ENCODE assay signal across 19 cellular contexts in genomic region chr14:88195676-88196075, GRCh38.
DNase-seq lines count a peak whose midpoint lies in the region; ATAC-seq, FAIRE-seq and TF ChIP-seq lines count a peak whose summit lies in the region.
"Had no signal": no experiment of that assay in that cellular context is flagged by ENCODE, and none has a peak within 500 bp of the region (broad histone marks: within the 10 kb centered on the region; RNA-seq: fewer than 3 reads in every experiment).

No MANE protein-coding gene starts in this region.

- H2BK5ac ChIP-seq in mesendoderm (ENCODE audit: low read length) = no peak overlapping the region

- H4K5ac ChIP-seq in mesendoderm (ENCODE audit: low read length) = no peak overlapping the region

- H3K56ac ChIP-seq in mesendoderm (ENCODE audit: low read length) = peak overlapping the region; percentile 46

- no peak overlapping the region for H3K18ac ChIP-seq in mesendoderm (ENCODE audit: low read length)

- no peak overlapping the region for H2BK120ac ChIP-seq in mesendoderm (ENCODE audit: low read depth, low read length)

- TF ChIP-seq CTCF in HepG2 (CRISPR knock-in tag; IDR thresholded peaks at IDR 0.05) = no peak
- no peak for TF ChIP-seq CTCF in right lobe of liver (IDR thresholded peaks at IDR 0.05)
- TF ChIP-seq CTCF in breast epithelium (IDR thresholded peaks at IDR 0.05) = no peak

- no peak for TF ChIP-seq RAD21 in HepG2 (CRISPR knock-in tag; IDR thresholded peaks at IDR 0.05)

- no peak overlapping the region for H2AFZ ChIP-seq in HepG2 (ENCODE audit: low read length)

- no peaks in the 10 kb centered on the region for H3K79me2 ChIP-seq in HepG2 (ENCODE audit: insufficient read depth, low read length)
- no peaks in the 10 kb centered on the region for H3K79me2 ChIP-seq in mesendoderm (ENCODE audit: control insufficient read depth, insufficient read depth, low read length)

- H2AK5ac ChIP-seq in mesendoderm (ENCODE audit: low read length) = no peak overlapping the region

- no TSS peak for BruUV-seq in HepG2 (replicated peaks; lab: Mats Ljungman, UMichigan)

- H4K8ac ChIP-seq in mesendoderm (ENCODE audit: low read depth, low read length) = no peak overlapping the region

- CTCF ChIA-PET in HepG2 (lab: Yijun Ruan, JAX; ENCODE audit: low intra/inter-chr PET ratio, low total read pairs) = no interaction called here

- no peaks in the 10 kb centered on the region for H3K4me1 ChIP-seq in HepG2 (ENCODE audit: insufficient read depth, low read length)
- no peaks in the 10 kb centered on the region for H3K4me1 ChIP-seq in right lobe of liver
- peaks cover 2% of the 10 kb centered on the region for H3K4me1 ChIP-seq in mesendoderm (ENCODE audit: control insufficient read depth, low read depth, low read length)
- no peaks in the 10 kb centered on the region for H3K4me1 ChIP-seq in breast epithelium
- H3K4me1 ChIP-seq: heart right ventricle, upper lobe of left lung had no signal

- in situ Hi-C loops in HepG2 (cut with HindIII; ENCODE audit: extremely low pct_ligation_motif_present, low pct_unique_long_range_greater_than_20kb) = no loop called here

- H3K4ac ChIP-seq in mesendoderm (ENCODE audit: low read depth, low read length) = no peak overlapping the region

- H3K27ac ChIP-seq in HepG2 (ENCODE audit: extremely low read length, insufficient read depth, low read length) (no peak overlapping the region), right lobe of liver (no peak overlapping the region), mesendoderm (ENCODE audit: low read depth, low read length) (no peak overlapping the region), breast epithelium (no peak overlapping the region)
- H3K27ac ChIP-seq: heart right ventricle, upper lobe of left lung had no signal

- H4K20me1 ChIP-seq in HepG2 (ENCODE audit: insufficient read depth, low read length) = no peaks in the 10 kb centered on the region

- 8% methylated on average over 6 of the region's 7 CpGs for WGBS in HepG2 (ENCODE audit: low lambda C conversion rate)
- WGBS in right lobe of liver (ENCODE audit: insufficient coverage, low coverage, low lambda C conversion rate, missing lambda C conversion rate) = 24% methylated on average over 6 of the region's 7 CpGs
- no CpG with 5 or more reads among the region's 7 CpGs for WGBS in mesendoderm (ENCODE audit: extremely low coverage, insufficient coverage, low lambda C conversion rate)

- no peak for FAIRE-seq in HepG2 (lab: Jason Lieb, UNC)
- FAIRE-seq: GM18507, keratinocyte had no signal

- H3K79me1 ChIP-seq in mesendoderm (ENCODE audit: low read length) = no peaks in the 10 kb centered on the region

- TF ChIP-seq POLR2A in HepG2 (IDR thresholded peaks at IDR 0.05; ENCODE audit: insufficient read depth in 1 of 2, low read depth in 2 of 2, low read length in 2 of 2) (no peak), right lobe of liver (IDR thresholded peaks at IDR 0.05) (no peak), breast epithelium (IDR thresholded peaks at IDR 0.05) (no peak)

- intact Hi-C loops in HepG2 (cut with micrococcal nuclease; ENCODE audit: unreplicated experiment) = no loop called here
- intact Hi-C loops in right lobe of liver (cut with DNase I) = no loop called here
- intact Hi-C loops in breast epithelium (cut with DNase I; ENCODE audit: low total_unique reads) = no loop called here

- H3K9me3 ChIP-seq in HepG2 (ENCODE audit: low read length) (no peaks in the 10 kb centered on the region), right lobe of liver (no peaks in the 10 kb centered on the region), breast epithelium (no peaks in the 10 kb centered on the region)
- H3K9me3 ChIP-seq: heart right ventricle, upper lobe of left lung had no signal

- no peak overlapping the region for H3K4me3 ChIP-seq in HepG2 (replicated peaks in 1 of 3; ENCODE audit: insufficient read depth in 1 of 3, low read depth in 2 of 3, low read length in 3 of 3)
- no peak overlapping the region for H3K4me3 ChIP-seq in right lobe of liver
- no peak overlapping the region for H3K4me3 ChIP-seq in mesendoderm (ENCODE audit: low read length)
- H3K4me3 ChIP-seq in breast epithelium = no peak overlapping the region
- H3K4me3 ChIP-seq: heart right ventricle, upper lobe of left lung had no signal

- DNase-seq in HepG2 (ENCODE audit: low spot score) (no peak), right lobe of liver (no peak), cerebellar cortex (ENCODE audit: low spot score) (peak; percentile 48), mesendoderm (peak; percentile 80), breast epithelium (ENCODE audit: low spot score in 2 of 2) (no peak), HUDEP-2 (lab: John Stamatoyannopoulos, UW; ENCODE audit: unreplicated experiment in 76 of 76) (no peak)
- DNase-seq in activated CD4-positive, alpha-beta T cell treated with anti-CD3 and anti-CD28 coated beads, Interleukin-2, amount 50 U/mL, for 4 hours = no peak
- DNase-seq: CD8-positive, alpha-beta T cell; central memory CD4-positive, alpha-beta T cell; effector CD8-positive, alpha-beta T cell; heart right ventricle; naive thymus-derived CD8-positive, alpha-beta T cell; NCI-H2171; T1000; upper lobe of left lung had no signal

- POLR2A ChIA-PET in HepG2 (lab: Yijun Ruan, JAX) = no interaction called here

- H3K23ac ChIP-seq in mesendoderm (ENCODE audit: low read length) = no peak overlapping the region

- no peak overlapping the region for H2BK15ac ChIP-seq in mesendoderm (replicated peaks; ENCODE audit: low read depth)

- no peak for ATAC-seq in HepG2
- no peak for ATAC-seq in right lobe of liver
- ATAC-seq in HG02763 (IDR thresholded peaks at IDR 0.05; ENCODE audit: unreplicated experiment) = no peak
- ATAC-seq: activated CD4-positive, CD25-positive, alpha-beta regulatory T cell treated with anti-CD3 and anti-CD28 coated beads, Interleukin-2, amount 50 U/mL, for 24 hours; CD8-positive, alpha-beta T cell; heart right ventricle; naive thymus-derived CD8-positive, alpha-beta T cell had no signal

- no peak overlapping the region for H3K9ac ChIP-seq in HepG2 (ENCODE audit: insufficient read depth, low read depth, low read length)
- no peak overlapping the region for H3K9ac ChIP-seq in mesendoderm (ENCODE audit: low read length)

- H3K27me3 ChIP-seq in HepG2 (ENCODE audit: control insufficient read depth in 1 of 2, insufficient read depth in 2 of 2, low read length in 2 of 2) = peaks cover 3 to 33% of the 10 kb centered on the region in 2 experiments; a peak in 3 of 5 replicates
- H3K27me3 ChIP-seq in right lobe of liver = no peaks in the 10 kb centered on the region
- no peaks in the 10 kb centered on the region for H3K27me3 ChIP-seq in mesendoderm (ENCODE audit: insufficient read depth, low read length, poor library complexity)
- H3K27me3 ChIP-seq in breast epithelium = peaks cover 0 to 9% of the 10 kb centered on the region in 2 donors
- H3K27me3 ChIP-seq: upper lobe of left lung had no signal

- H3K36me3 ChIP-seq in HepG2 (replicated peaks in 1 of 2; ENCODE audit: control insufficient read depth in 1 of 2, insufficient read depth in 2 of 2, low read length in 2 of 2) = no peaks in the 10 kb centered on the region
- H3K36me3 ChIP-seq in right lobe of liver = no peaks in the 10 kb centered on the region
- no peaks in the 10 kb centered on the region for H3K36me3 ChIP-seq in mesendoderm (ENCODE audit: control insufficient read depth, insufficient read depth, low read length)
- H3K36me3 ChIP-seq in breast epithelium = no peaks in the 10 kb centered on the region
- H3K36me3 ChIP-seq: heart right ventricle, upper lobe of left lung had no signal

- H3K4me2 ChIP-seq in HepG2 (ENCODE audit: low read depth, low read length) (no peak overlapping the region), mesendoderm (ENCODE audit: low read length) (no peak overlapping the region)

- TF ChIP-seq EP300 in HepG2 (IDR thresholded peaks at IDR 0.05; ENCODE audit: low read depth in 2 of 2, low read length in 2 of 2) (no peak), HepG2 (CRISPR knock-in tag; IDR thresholded peaks at IDR 0.05; ENCODE audit: borderline replicate concordance) (no peak)

TF ChIP-seq in HepG2, 621 proteins besides CTCF, POLR2A, EP300 and RAD21 (continues in another document):
- no peak for TF ChIP-seq RFX1 (IDR thresholded peaks at IDR 0.05)
- no peak for TF ChIP-seq JDP2 (CRISPR knock-in tag; IDR thresholded peaks at IDR 0.05; ENCODE audit: borderline replicate concordance)
- TF ChIP-seq ZFP36 (IDR thresholded peaks at IDR 0.05; ENCODE audit: borderline replicate concordance, low read depth, low read length, partially characterized antibody) = peak; percentile 67
- no peak for TF ChIP-seq MLXIP (CRISPR knock-in tag; IDR thresholded peaks at IDR 0.05; ENCODE audit: borderline replicate concordance)

Comparison
In these comparisons a context has a peak if more than half of its experiments do, and no peak if none do; other contexts are left out.
1. DNase-seq: peak in cerebellar cortex (single experiment) and mesendoderm (single experiment); none in HepG2 (single experiment), right lobe of liver (0 of 3), activated CD4-positive, alpha-beta T cell treated with anti-CD3 and anti-CD28 coated beads, Interleukin-2, amount 50 U/mL, for 4 hours (0 of 2), breast epithelium (0 of 2) and HUDEP-2 (0 of 76).